Comparison of ENCODE assay signal across 13 cellular contexts in genomic region chr12:53502983-53503728, GRCh38. TPM values are rescaled to one million over a fixed set of nuclear protein-coding genes. Genes with fewer than 3 reads are reported as not detected.
A peak's percentile ranks its signal among the peaks of the same experiment; 100 is the strongest.
DNase-seq lines count a peak whose midpoint lies in the region; ATAC-seq and TF ChIP-seq lines count a peak whose summit lies in the region.
"Had no signal": no experiment of that assay in that cellular context is flagged by ENCODE, and none has a peak within 500 bp of the region (broad histone marks: within the 10 kb centered on the region; RNA-seq: fewer than 3 reads in every experiment).

No MANE protein-coding gene starts in this region.

- H3K27ac ChIP-seq in CD4-positive, alpha-beta memory T cell (ENCODE audit: low read depth, low read length) = no peak overlapping the region
- H3K27ac ChIP-seq in OCI-LY7 (ENCODE audit: low read depth, low read length, poor library complexity, severe bottlenecking) (no peak overlapping the region), esophagus muscularis mucosa (replicated peaks in 1 of 4) (peak overlapping the region; percentile 97 to 99 (median 98)), sigmoid colon (peak overlapping the region in 3 of 4 donors; percentile 15 to 97 (median 93))

- H3K4me3 ChIP-seq in CD4-positive, alpha-beta memory T cell (ENCODE audit: low read length in 2 of 2) = no peak overlapping the region
- H3K4me3 ChIP-seq in OCI-LY7 (ENCODE audit: low read depth, low read length, poor library complexity, severe bottlenecking) (no peak overlapping the region), esophagus muscularis mucosa (no peak overlapping the region), sigmoid colon (no peak overlapping the region)

- no peaks in the 10 kb centered on the region for H3K9me2 ChIP-seq in OCI-LY7 (ENCODE audit: insufficient read depth, low read length)

- peaks cover 20% of the 10 kb centered on the region for H3K79me2 ChIP-seq in OCI-LY7 (ENCODE audit: insufficient read depth, low read depth, low read length)

- POLR2A ChIA-PET in CD4-positive, alpha-beta memory T cell (lab: Charles Lee; ENCODE audit: partially characterized antibody) = interaction anchor here (6.2 to 7.2 kb wide), 2 partner anchors 62 to 181 kb away, joined by 54 to 75 read pairs; partner anchors contain the start of genes AAAS and PRR13
- POLR2A ChIA-PET in OCI-LY7 (lab: Charles Lee) = interaction anchor here (0.6 to 1.0 kb wide), 4 partner anchors 10 to 831 kb away, joined by 3 to 5 read pairs (median 4); no protein-coding TSS in a partner anchor

- peak overlapping the region; percentile 96; the same call in 1 of the 2 replicates for H3K4me2 ChIP-seq in OCI-LY7 (ENCODE audit: low read length)

- peak overlapping the region in 5 of 7 donors; percentile 9 to 68 (median 31) for H3K27ac Mint-ChIP-seq in CD4-positive, alpha-beta memory T cell

- H3K27me3 ChIP-seq in CD4-positive, alpha-beta memory T cell (ENCODE audit: insufficient read depth, low read length) = no peaks in the 10 kb centered on the region
- no peaks in the 10 kb centered on the region for H3K27me3 ChIP-seq in esophagus muscularis mucosa
- H3K27me3 ChIP-seq in sigmoid colon = no peaks in the 10 kb centered on the region

- TF ChIP-seq EP300 in esophagus muscularis mucosa (IDR thresholded peaks at IDR 0.05) (no peak), sigmoid colon (IDR thresholded peaks at IDR 0.05) (no peak)

- 84% methylated on average over 10 of the region's 10 CpGs for WGBS in esophagus muscularis mucosa
- WGBS in sigmoid colon, 2 donors = 85 to 89% methylated on average over 10 of the region's 10 CpGs

- DNase-seq in CD4-positive, alpha-beta memory T cell = no peak
- DNase-seq in OCI-LY7 (ENCODE audit: low spot score) (no peak), esophagus muscularis mucosa (ENCODE audit: extremely low spot score) (no peak), sigmoid colon (peak; percentile 63), inferior parietal cortex (ENCODE audit: extremely low spot score) (no peak)
- DNase-seq: activated effector memory CD4-positive, alpha-beta T cell treated with Interleukin-2 at 50 U/mL for 16 hours; NCI-H146; NK-92 treated with Interleukin-12 subunit alpha and Interleukin-12 subunit beta, amount 100 ng/mL, for 24 hours; stimulated activated CD4-positive, alpha-beta T cell treated with anti-CD3 and anti-CD28 coated beads, Interleukin-15, amount 100 ng/mL, for 24 hours; stimulated activated naive CD8-positive, alpha-beta T cell treated with anti-CD3 and anti-CD28 coated beads, Interleukin-15, Interleukin-2, amounts not matched to agents 100 U/mL and 50 U/mL, for 24 hours had no signal

- peaks cover 17 to 45% (median 29%) of the 10 kb centered on the region in 4 donors for H3K4me1 Mint-ChIP-seq in CD4-positive, alpha-beta memory T cell

- H3K9me3 Mint-ChIP-seq in CD4-positive, alpha-beta memory T cell = peaks cover 0 to 4% (median 0%) of the 10 kb centered on the region in 8 donors

- peak overlapping the region in 2 of 8 donors; percentile 40 to 61 for H3K4me3 Mint-ChIP-seq in CD4-positive, alpha-beta memory T cell

- H2AFZ ChIP-seq in OCI-LY7 (ENCODE audit: low read length) = no peak overlapping the region

- no peaks in the 10 kb centered on the region for H3K9me3 ChIP-seq in CD4-positive, alpha-beta memory T cell (ENCODE audit: control insufficient read depth in 1 of 2, low read length in 2 of 2)
- no peaks in the 10 kb centered on the region for H3K9me3 ChIP-seq in OCI-LY7 (ENCODE audit: low read length)
- no peaks in the 10 kb centered on the region for H3K9me3 ChIP-seq in esophagus muscularis mucosa
- no peaks in the 10 kb centered on the region for H3K9me3 ChIP-seq in sigmoid colon

- no peaks in the 10 kb centered on the region for H4K20me1 ChIP-seq in OCI-LY7 (ENCODE audit: insufficient read depth, low read length)

- TF ChIP-seq POLR2A in esophagus muscularis mucosa (IDR thresholded peaks at IDR 0.05; ENCODE audit: low read depth) (no peak), sigmoid colon (IDR thresholded peaks at IDR 0.05) (no peak)

- ATAC-seq in HG03095 (IDR thresholded peaks at IDR 0.05; ENCODE audit: unreplicated experiment) (no peak), HG02981 (IDR thresholded peaks at IDR 0.05; ENCODE audit: unreplicated experiment) (no peak)
- ATAC-seq: stimulated activated naive CD8-positive, alpha-beta T cell treated with anti-CD3 and anti-CD28 coated beads, Interleukin-15, Interleukin-2, amounts not matched to agents 100 U/mL and 50 U/mL, for 24 hours had no signal

- no peaks in the 10 kb centered on the region for H3K36me3 ChIP-seq in CD4-positive, alpha-beta memory T cell (ENCODE audit: insufficient read depth, low read length)
- peaks cover 24% of the 10 kb centered on the region; the same call in 1 of the 2 replicates for H3K36me3 ChIP-seq in OCI-LY7 (ENCODE audit: insufficient read depth, low read length)
- H3K36me3 ChIP-seq in esophagus muscularis mucosa = peaks cover 8 to 48% (median 33%) of the 10 kb centered on the region in 4 donors
- peaks cover 0 to 38% (median 17%) of the 10 kb centered on the region in 4 donors for H3K36me3 ChIP-seq in sigmoid colon

- H3K36me3 Mint-ChIP-seq in CD4-positive, alpha-beta memory T cell = peaks cover 3 to 31% of the 10 kb centered on the region in 2 donors

- BruUV-seq in OCI-LY7 (replicated peaks; lab: Mats Ljungman, UMichigan) = no TSS peak

- CTCF ChIA-PET in CD4-positive, alpha-beta memory T cell (lab: Charles Lee; ENCODE audit: partially characterized antibody) = interaction anchor here (1.2 to 2.9 kb wide), 5 partner anchors 9 to 182 kb away, joined by 3 to 13 read pairs (median 3); partner anchors contain the start of gene AAAS
- CTCF ChIA-PET in OCI-LY7 (lab: Charles Lee; ENCODE audit: unreplicated experiment) = no interaction called here

- TF ChIP-seq CTCF in OCI-LY7 (conservative IDR thresholded peaks at IDR 0.05; ENCODE audit: low read length) (no peak), esophagus muscularis mucosa (IDR thresholded peaks at IDR 0.05) (no peak), sigmoid colon (IDR thresholded peaks at IDR 0.05) (no peak)

- no peaks in the 10 kb centered on the region for H3K27me3 Mint-ChIP-seq in CD4-positive, alpha-beta memory T cell

- H3K4me1 ChIP-seq in CD4-positive, alpha-beta memory T cell (ENCODE audit: insufficient read depth, low read length) = peaks cover 30% of the 10 kb centered on the region
- H3K4me1 ChIP-seq in OCI-LY7 (ENCODE audit: insufficient read depth, low read length, poor library complexity, severe bottlenecking) = peaks cover 24% of the 10 kb centered on the region
- peaks cover 22 to 60% (median 43%) of the 10 kb centered on the region in 4 donors for H3K4me1 ChIP-seq in esophagus muscularis mucosa
- peaks cover 0 to 37% (median 25%) of the 10 kb centered on the region in 4 donors for H3K4me1 ChIP-seq in sigmoid colon

- intact Hi-C loops in CD4-positive, alpha-beta memory T cell (cut with micrococcal nuclease) = no loop called here
- intact Hi-C loops in OCI-LY7 (cut with micrococcal nuclease; ENCODE audit: unreplicated experiment) (loop anchor here (10.0 kb wide), 1 partner anchor 298 kb away; the partner anchor contains the start of gene ITGB7), esophagus muscularis mucosa (cut with DNase I) (no loop called here), sigmoid colon (cut with DNase I) (loop anchor here (5.0 kb wide), 2 partner anchors 181 to 451 kb away; partner anchors contain the start of genes AAAS and TNS2)

RNA-seq across cellular contexts. Expression of gene TARBP2, which starts 2.1 kb away (rescaled TPM):
- total RNA-seq in CD4-positive, alpha-beta memory T cell = 10 to 100 TPM; 26.9 to 37.0 TPM
- polyA plus RNA-seq in CD4-positive, alpha-beta memory T cell = 10 to 100 TPM; 24.5 to 33.1 TPM
- 49.1 and 62.6 TPM in 2 replicates for total RNA-seq in OCI-LY7 (2014; rRNA removed; shearing (Covaris generic))
- 41.8 and 45.9 TPM in 2 replicates for total RNA-seq in OCI-LY7 (2022)
- 10 to 100 TPM; 12.7 to 16.6 (median 12.9) TPM for total RNA-seq in esophagus muscularis mucosa
- total RNA-seq in sigmoid colon = 10 to 100 TPM; 16.1 to 29.9 (median 19.4) TPM
- polyA plus RNA-seq in sigmoid colon = 10 to 100 TPM; 16.2 to 29.4 (median 19.7) TPM

RNA-seq across cellular contexts. Expression of gene MAP3K12, which starts 3.9 kb away (rescaled TPM):
- 10 to 100 TPM; 25.0 to 28.2 TPM for total RNA-seq in CD4-positive, alpha-beta memory T cell
- 1 to 10 TPM; 3.1 to 8.5 TPM for polyA plus RNA-seq in CD4-positive, alpha-beta memory T cell
- total RNA-seq in OCI-LY7 (2014; rRNA removed; shearing (Covaris generic)) = 7.2 TPM in 2 replicates
- total RNA-seq in OCI-LY7 (2022) = 13.4 and 13.7 TPM in 2 replicates
- total RNA-seq in esophagus muscularis mucosa = 10 to 100 TPM; 12.6 to 20.1 (median 18.9) TPM
- 10 to 100 TPM; 18.5 to 27.4 (median 25.0) TPM for total RNA-seq in sigmoid colon
- polyA plus RNA-seq in sigmoid colon = 10 to 100 TPM in 1 of 3 donors, 1 to 10 TPM in 2; 1.6 to 10.1 (median 4.8) TPM

RNA-seq across cellular contexts. Expression of gene NPFF, which starts 4.1 kb away (rescaled TPM):
- not detected for total RNA-seq in CD4-positive, alpha-beta memory T cell
- polyA plus RNA-seq in CD4-positive, alpha-beta memory T cell = not detected
- not detected in 2 replicates for total RNA-seq in OCI-LY7 (2014; rRNA removed; shearing (Covaris generic))
- not detected in 2 replicates for total RNA-seq in OCI-LY7 (2022)
- not detected for total RNA-seq in esophagus muscularis mucosa
- not detected for total RNA-seq in sigmoid colon
- not detected for polyA plus RNA-seq in sigmoid colon
- total RNA-seq: HT1080 had no signal

RNA-seq across cellular contexts. Expression of gene PCBP2, which starts 51.3 kb away (rescaled TPM):
- total RNA-seq in CD4-positive, alpha-beta memory T cell = 100 to 1,000 TPM; 848 to 858 TPM
- polyA plus RNA-seq in CD4-positive, alpha-beta memory T cell = 100 to 1,000 TPM in 1 of 2 donors, 10 to 100 TPM in 1; 88.0 to 118 TPM
- total RNA-seq in OCI-LY7 (2014; rRNA removed; shearing (Covaris generic)) = 183 and 209 TPM in 2 replicates
- 1,015 and 1,037 TPM in 2 replicates for total RNA-seq in OCI-LY7 (2022)
- total RNA-seq in esophagus muscularis mucosa = 100 to 1,000 TPM; 275 to 374 (median 365) TPM
- total RNA-seq in sigmoid colon = 100 to 1,000 TPM; 397 to 661 (median 417) TPM
- 100 to 1,000 TPM; 333 to 455 (median 401) TPM for polyA plus RNA-seq in sigmoid colon

Comparison
In these comparisons a context has a peak if more than half of its experiments do, and no peak if none do; other contexts are left out.
1. H3K27ac ChIP-seq: peak in esophagus muscularis mucosa (4 of 4) and sigmoid colon (3 of 4); none in CD4-positive, alpha-beta memory T cell (single experiment) and OCI-LY7 (single experiment).
2. intact Hi-C loops: an anchor here in OCI-LY7 (10.0 kb wide) and sigmoid colon (5.0 kb wide); none called in CD4-positive, alpha-beta memory T cell and esophagus muscularis mucosa.